In the genomic region with DNA sequence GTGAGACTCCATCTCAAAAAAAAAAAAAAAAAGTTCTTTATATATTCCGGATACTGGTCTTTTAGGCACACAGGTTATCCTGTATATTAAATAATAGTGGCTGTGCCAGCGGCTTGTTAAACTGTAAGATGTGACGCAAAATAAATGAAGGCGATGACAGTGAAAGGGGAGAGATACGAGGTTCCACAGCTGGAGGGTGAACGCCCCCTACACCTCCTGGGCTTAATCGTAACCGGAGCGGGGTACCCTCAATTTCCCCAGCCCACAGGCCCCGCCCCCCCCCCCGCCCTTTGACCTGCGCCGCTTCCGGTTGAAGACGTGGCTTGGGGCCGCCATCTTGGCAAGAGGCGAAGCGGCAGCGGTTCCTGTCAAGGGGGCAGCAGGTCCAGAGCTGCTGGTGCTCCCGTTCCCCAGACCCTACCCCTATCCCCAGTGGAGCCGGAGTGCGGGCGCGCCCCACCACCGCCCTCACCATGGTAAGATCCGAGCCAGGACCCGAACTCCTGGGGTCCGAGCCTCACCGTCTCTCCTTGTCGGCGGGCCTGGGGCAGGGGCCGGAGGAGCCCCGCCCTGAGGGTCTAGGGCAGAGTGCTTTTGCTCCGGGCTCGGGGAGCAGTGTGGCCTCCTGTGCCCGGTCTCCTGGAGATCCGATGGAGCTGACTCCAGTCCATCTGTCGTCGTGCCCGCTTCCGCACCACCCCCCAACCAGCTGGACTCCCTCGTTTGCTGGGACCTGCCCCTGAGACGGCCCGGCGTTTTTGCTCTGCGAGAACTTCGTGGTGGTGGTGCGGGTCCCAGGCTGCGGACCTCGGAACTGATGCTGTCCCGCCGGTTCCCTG, we compare ENCODE assay signal across 8 cellular contexts. TPM values are rescaled to one million over a fixed set of nuclear protein-coding genes. Genes with fewer than 3 reads are reported as not detected.
DNase-seq lines count a peak whose midpoint lies in the region; ATAC-seq and TF ChIP-seq lines count a peak whose summit lies in the region.

ARCN1 (plus strand) TSS at position 335 of the 839 bp plus-strand sequence; CDS start at position 474, 139 bp downstream.

- H3K36me3 Mint-ChIP-seq in activated CD4-positive, alpha-beta T cell treated with anti-CD3 and anti-CD28 coated beads for 36 hours (ENCODE audit: low read depth), result peaks cover 20% of the 10 kb centered on the region
- peaks cover 2% of the 10 kb centered on the region for H3K36me3 Mint-ChIP-seq in chondrocyte (ENCODE audit: low read depth)

- DNase-seq in DMS153 treated with DMSO at 0.1 percent for 48 hours (lab: John Stamatoyannopoulos, UW; ENCODE audit: unreplicated experiment), result peak; percentile 56
- DNase-seq in DMS153 (lab: John Stamatoyannopoulos, UW), result no peak
- peak; percentile 46 for DNase-seq in NCI-H446 treated with DMSO at 0.1 percent for 48 hours (lab: John Stamatoyannopoulos, UW)
- DNase-seq in activated CD4-positive, alpha-beta T cell treated with anti-CD3 and anti-CD28 coated beads for 36 hours, result peak; percentile 88
- DNase-seq in chondrocyte (ENCODE audit: low spot score), result peak; percentile 92
- DNase-seq in kidney epithelial cell (ENCODE audit: low read depth), result peak; percentile 7
- peak; percentile 83 for DNase-seq in stimulated activated CD4-positive, alpha-beta T cell treated with anti-CD3 and anti-CD28 coated beads, Interleukin-15, amount 100 ng/mL, for 24 hours

- peak within 1 kb of the TSS; percentile 96 for H3K27ac Mint-ChIP-seq in activated CD4-positive, alpha-beta T cell treated with anti-CD3 and anti-CD28 coated beads for 36 hours
- H3K27ac Mint-ChIP-seq in chondrocyte (ENCODE audit: unreplicated experiment), result peak within 1 kb of the TSS; percentile 98

- no peaks in the 10 kb centered on the region for H3K36me3 ChIP-seq in kidney epithelial cell (ENCODE audit: control insufficient read depth, insufficient read depth, low read length)

- POLR2A ChIA-PET in activated CD4-positive, alpha-beta T cell treated with anti-CD3 and anti-CD28 coated beads for 36 hours (lab: Charles Lee), result interaction anchor here (0.5 to 0.7 kb wide), 3 partner anchors 170 to 348 kb away, joined by 3 to 4 read pairs (median 4); no protein-coding TSS in a partner anchor

- TF ChIP-seq CTCF in chondrocyte (IDR thresholded peaks at IDR 0.05), result peak; percentile 10
- no peak for TF ChIP-seq CTCF in kidney epithelial cell (IDR thresholded peaks at IDR 0.05; ENCODE audit: insufficient read depth, low read length, poor library complexity, severe bottlenecking)

- no peaks in the 10 kb centered on the region for H3K27me3 Mint-ChIP-seq in activated CD4-positive, alpha-beta T cell treated with anti-CD3 and anti-CD28 coated beads for 36 hours
- H3K27me3 Mint-ChIP-seq in chondrocyte (ENCODE audit: low read depth), result no peaks in the 10 kb centered on the region

- H3K4me1 Mint-ChIP-seq in activated CD4-positive, alpha-beta T cell treated with anti-CD3 and anti-CD28 coated beads for 36 hours, result peaks cover 44% of the 10 kb centered on the region
- H3K4me1 Mint-ChIP-seq in chondrocyte (ENCODE audit: low read depth), result peaks cover 50% of the 10 kb centered on the region

- no peaks in the 10 kb centered on the region for H3K9me3 Mint-ChIP-seq in activated CD4-positive, alpha-beta T cell treated with anti-CD3 and anti-CD28 coated beads for 36 hours (ENCODE audit: low read depth)
- H3K9me3 Mint-ChIP-seq in chondrocyte (ENCODE audit: low read depth), result no peaks in the 10 kb centered on the region

- peak within 1 kb of the TSS; percentile 89 for H3K4me3 Mint-ChIP-seq in activated CD4-positive, alpha-beta T cell treated with anti-CD3 and anti-CD28 coated beads for 36 hours
- H3K4me3 Mint-ChIP-seq in chondrocyte (ENCODE audit: unreplicated experiment), result peak within 1 kb of the TSS; percentile 97

- peak; percentile 61 for ATAC-seq in HG03066 (IDR thresholded peaks at IDR 0.05; ENCODE audit: low read depth, unreplicated experiment)
- ATAC-seq in activated CD4-positive, alpha-beta T cell treated with anti-CD3 and anti-CD28 coated beads for 36 hours, result peak; percentile 80

- H3K4me3 ChIP-seq in kidney epithelial cell (ENCODE audit: low read depth, low read length), result peak within 1 kb of the TSS; percentile 100

- CTCF ChIA-PET in activated CD4-positive, alpha-beta T cell treated with anti-CD3 and anti-CD28 coated beads for 36 hours (lab: Charles Lee), result interaction anchor here (0.6 to 1.2 kb wide), 5 partner anchors 38 to 458 kb away, joined by 3 read pairs; partner anchors contain the start of gene SLC37A4

- intact Hi-C loops in activated CD4-positive, alpha-beta T cell treated with anti-CD3 and anti-CD28 coated beads for 36 hours (cut with DNase I, micrococcal nuclease), result loop anchor here (1.0 to 5.0 kb wide), 12 partner anchors 35 to 570 kb away; partner anchors contain the start of genes ATP5MG (in 1 of the 2), CENATAC (in 1 of the 2), KMT2A (in 1 of the 2) and PHLDB1 (in 1 of the 2)

- no peaks in the 10 kb centered on the region for H3K27me3 ChIP-seq in kidney epithelial cell (ENCODE audit: control insufficient read depth, insufficient read depth, low read length)

RNA-seq across cellular contexts. Expression of gene ARCN1, which starts in this region (rescaled TPM):
- total RNA-seq in activated CD4-positive, alpha-beta T cell treated with anti-CD3 and anti-CD28 coated beads for 36 hours, result 100 to 1,000 TPM; 148 to 154 TPM
- total RNA-seq in chondrocyte, result 233 to 265 TPM (median 240 TPM) in 3 replicates
- 122 and 127 TPM in 2 replicates for total RNA-seq in kidney epithelial cell
